8 cellular contexts compared by ENCODE assay signal in genomic region chr1:232950919-232951579, GRCh38. TPM values are rescaled to one million over a fixed set of nuclear protein-coding genes. Genes with fewer than 3 reads are reported as not detected.
DNase-seq lines count a peak whose midpoint lies in the region; ATAC-seq and TF ChIP-seq lines count a peak whose summit lies in the region.

No MANE protein-coding gene starts in this region.

- H3K4me1 Mint-ChIP-seq in CD4-positive, CD25-positive, alpha-beta regulatory T cell: peaks cover 11 to 49% (median 29%) of the 10 kb centered on the region in 4 donors

- no peaks in the 10 kb centered on the region for H3K9me3 ChIP-seq in CD4-positive, CD25-positive, alpha-beta regulatory T cell (ENCODE audit: control insufficient read depth in 2 of 2, low read length in 2 of 2)
- H3K9me3 ChIP-seq in left lung (no peaks in the 10 kb centered on the region), testis (no peaks in the 10 kb centered on the region)

- peak overlapping the region; percentile 91 to 96 (median 94) for H3K27ac Mint-ChIP-seq in CD4-positive, CD25-positive, alpha-beta regulatory T cell

- no peak for TF ChIP-seq CTCF in left lung (IDR thresholded peaks at IDR 0.05)
- no peak for TF ChIP-seq CTCF in testis (IDR thresholded peaks at IDR 0.05)

- H3K4me3 ChIP-seq in CD4-positive, CD25-positive, alpha-beta regulatory T cell (ENCODE audit: low read depth, low read length): peak overlapping the region; percentile 85
- H3K4me3 ChIP-seq in left lung (peak overlapping the region; percentile 72 to 77), testis (peak overlapping the region; percentile 85 to 86)

- intact Hi-C loops in left lung (cut with DNase I): no loop called here
- intact Hi-C loops in testis (cut with DNase I; ENCODE audit: low total_unique reads): no loop called here

- H3K27me3 Mint-ChIP-seq in CD4-positive, CD25-positive, alpha-beta regulatory T cell: no peaks in the 10 kb centered on the region

- peaks cover 2% of the 10 kb centered on the region for H3K36me3 ChIP-seq in CD4-positive, CD25-positive, alpha-beta regulatory T cell (ENCODE audit: control insufficient read depth, insufficient read depth, low read length)
- H3K36me3 ChIP-seq in left lung: no peaks in the 10 kb centered on the region
- no peaks in the 10 kb centered on the region for H3K36me3 ChIP-seq in testis (ENCODE audit: low read depth, missing control alignments)

- WGBS in testis, 2 donors: 7% methylated on average over 13 of the region's 13 CpGs

- peak overlapping the region; percentile 78 for H3K27ac ChIP-seq in CD4-positive, CD25-positive, alpha-beta regulatory T cell (ENCODE audit: insufficient read depth, low read length, poor library complexity, severe bottlenecking)
- H3K27ac ChIP-seq in left lung (peak overlapping the region; percentile 77 to 84), testis (peak overlapping the region; percentile 40 to 79)

- H3K27me3 ChIP-seq in CD4-positive, CD25-positive, alpha-beta regulatory T cell (ENCODE audit: control insufficient read depth, insufficient read depth, low read length): no peaks in the 10 kb centered on the region
- H3K27me3 ChIP-seq in left lung (no peaks in the 10 kb centered on the region), testis (no peaks in the 10 kb centered on the region)

- DNase-seq in CD4-positive, CD25-positive, alpha-beta regulatory T cell: peak in 2 of 3 donors; percentile 30 to 55
- peak; percentile 27 for DNase-seq in cerebellum (ENCODE audit: low spot score)
- DNase-seq in left lung: no peak
- peak; percentile 31 for DNase-seq in testis
- no peak for DNase-seq in dedifferentiated amniotic fluid mesenchymal stem cell (ENCODE audit: extremely low spot score)

- peak; percentile 10 to 26 for ATAC-seq in CD4-positive, CD25-positive, alpha-beta regulatory T cell (ENCODE audit: low read depth in 2 of 2)
- peak; percentile 18 for ATAC-seq in GM19023 (IDR thresholded peaks at IDR 0.05; ENCODE audit: unreplicated experiment)
- ATAC-seq in HG03521 (IDR thresholded peaks at IDR 0.05; ENCODE audit: unreplicated experiment): peak; percentile 20
- peak; percentile 61 for ATAC-seq in SK-N-SH treated with all-trans-retinoic acid at 6 μM for 48 hours
- ATAC-seq in left lung: peak; percentile 54

- no peak for TF ChIP-seq POLR2A in testis (IDR thresholded peaks at IDR 0.05)

- peaks cover 9% of the 10 kb centered on the region for H3K36me3 Mint-ChIP-seq in CD4-positive, CD25-positive, alpha-beta regulatory T cell

- no peaks in the 10 kb centered on the region for H3K9me3 Mint-ChIP-seq in CD4-positive, CD25-positive, alpha-beta regulatory T cell

- H3K4me1 ChIP-seq in CD4-positive, CD25-positive, alpha-beta regulatory T cell (ENCODE audit: control insufficient read depth, insufficient read depth, low read length, poor library complexity, severe bottlenecking): peaks cover 19% of the 10 kb centered on the region
- H3K4me1 ChIP-seq in left lung (peaks cover 4 to 24% of the 10 kb centered on the region in 2 donors), testis (no peaks in the 10 kb centered on the region)

- peak overlapping the region; percentile 91 to 98 (median 96) for H3K4me3 Mint-ChIP-seq in CD4-positive, CD25-positive, alpha-beta regulatory T cell

TF ChIP-seq in SK-N-SH treated with all-trans-retinoic acid at 6 μM for 48 hours, 23 proteins besides CTCF, POLR2A, EP300 and RAD21:
- TF ChIP-seq POU6F1 (CRISPR knock-in tag; IDR thresholded peaks at IDR 0.05; ENCODE audit: borderline replicate concordance, low read depth): no peak

RNA-seq across cellular contexts. Expression of gene NTPCR, which starts 0.6 kb away (rescaled TPM):
- 12.4 TPM for total RNA-seq in CD4-positive, CD25-positive, alpha-beta regulatory T cell
- 10 to 100 TPM; 22.3 to 72.0 (median 47.8) TPM for polyA plus RNA-seq in CD4-positive, CD25-positive, alpha-beta regulatory T cell
- total RNA-seq in cerebellum: 18.1 TPM
- 10 to 100 TPM; 35.1 to 36.3 TPM for total RNA-seq in left lung
- 10 to 100 TPM; 25.5 to 38.8 TPM for total RNA-seq in testis
- 85.1 TPM for polyA plus RNA-seq in testis (ENCODE audit: insufficient read depth, low read depth, low replicate concordance)

Comparison
In these comparisons a context has a peak if more than half of its experiments do, and no peak if none do; other contexts are left out.
1. DNase-seq: peak in CD4-positive, CD25-positive, alpha-beta regulatory T cell (2 of 3), cerebellum (single experiment) and testis (single experiment); none in left lung (0 of 2) and dedifferentiated amniotic fluid mesenchymal stem cell (single experiment).
2. Peak in every context shown above with its lines, with median percentiles within 50 percentile points of each other: ATAC-seq, H3K27ac ChIP-seq and H3K4me3 ChIP-seq.